8 cellular contexts compared by ENCODE assay signal in the genomic region with DNA sequence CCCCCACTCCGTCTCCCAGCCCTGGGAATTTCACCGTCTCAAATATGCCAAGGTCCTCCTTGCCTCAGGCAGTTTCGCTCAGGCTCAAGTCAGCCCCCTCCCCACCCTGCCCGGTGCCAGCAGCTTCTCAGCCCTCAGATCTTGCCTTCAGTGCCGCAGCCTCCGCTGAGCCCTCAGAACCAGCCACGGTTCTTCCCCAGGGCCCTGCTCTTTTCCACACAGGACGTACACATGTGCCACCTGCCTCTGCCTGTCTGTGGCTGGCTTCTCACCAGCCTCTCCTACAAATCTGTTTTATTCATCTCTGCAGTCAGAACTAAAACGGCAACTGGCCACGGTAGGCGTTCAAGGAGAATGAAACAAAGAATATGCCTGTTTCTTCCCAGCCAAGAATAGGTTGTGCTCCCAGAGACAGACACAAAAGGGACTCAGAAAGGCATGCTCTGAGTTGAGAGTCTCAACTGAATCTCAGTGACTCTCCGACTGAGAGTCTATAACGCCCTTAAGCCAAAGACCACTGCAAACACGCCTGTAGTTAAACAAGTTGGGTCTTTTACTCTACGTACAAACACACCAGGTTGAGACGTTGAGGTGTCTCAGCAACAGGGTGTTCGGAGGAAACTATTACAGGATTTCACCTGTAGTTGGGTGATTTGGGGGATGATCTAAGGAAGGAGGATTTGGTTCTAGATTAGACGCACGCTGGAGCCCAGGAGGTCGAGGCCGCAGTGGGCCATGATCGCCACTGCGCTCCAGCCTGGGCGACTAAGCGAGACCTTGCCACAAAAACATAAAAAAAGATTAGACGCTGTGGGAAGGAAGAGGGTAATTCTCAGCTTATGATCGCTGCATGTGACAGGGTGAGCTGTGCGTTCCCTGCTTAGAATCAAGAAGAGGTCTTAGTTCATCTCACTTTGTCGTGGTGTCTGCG. TPM values are rescaled to one million over a fixed set of nuclear protein-coding genes. Genes with fewer than 3 reads are reported as not detected.
DNase-seq lines count a peak whose midpoint lies in the region; ATAC-seq and TF ChIP-seq lines count a peak whose summit lies in the region.

No MANE protein-coding gene starts in this region.

- H3K27ac Mint-ChIP-seq in Calu3 (ENCODE audit: unreplicated experiment) (peak overlapping the region; percentile 81), mesothelial cell of epicardium (peak overlapping the region; percentile 85)

- H3K4me1 ChIP-seq in HUES6 (ENCODE audit: control insufficient read depth, insufficient read depth, low read length), result peaks cover 15% of the 10 kb centered on the region; the same call in 1 of the 2 replicates
- peaks cover 7 to 12% of the 10 kb centered on the region in 2 donors for H3K4me1 ChIP-seq in ascending aorta

- H3K4me1 Mint-ChIP-seq in Calu3 (ENCODE audit: low read depth, unreplicated experiment), result peaks cover 22% of the 10 kb centered on the region
- H3K4me1 Mint-ChIP-seq in mesothelial cell of epicardium, result peaks cover 21% of the 10 kb centered on the region

- no peaks in the 10 kb centered on the region for H3K9me3 ChIP-seq in HUES6 (ENCODE audit: control insufficient read depth, insufficient read depth, low read depth, low read length)
- no peaks in the 10 kb centered on the region for H3K9me3 ChIP-seq in ascending aorta

- no peak overlapping the region for H3K27ac ChIP-seq in HUES6 (ENCODE audit: low read depth, low read length)
- H3K27ac ChIP-seq in ascending aorta, result peak overlapping the region in 1 of 2 donors; percentile 70

- no peaks in the 10 kb centered on the region for H3K9me3 Mint-ChIP-seq in Calu3 (ENCODE audit: low read depth, unreplicated experiment)
- no peaks in the 10 kb centered on the region for H3K9me3 Mint-ChIP-seq in mesothelial cell of epicardium

- peak overlapping the region; percentile 90 for H3K4me3 Mint-ChIP-seq in Calu3 (ENCODE audit: low read depth, unreplicated experiment)
- peak overlapping the region; percentile 83 for H3K4me3 Mint-ChIP-seq in mesothelial cell of epicardium

- no peak for ATAC-seq in omental fat pad (ENCODE audit: low FRiP score)

- H3K4me3 ChIP-seq in HUES6 (ENCODE audit: low read depth, low read length) (peak overlapping the region; percentile 92), ascending aorta (peak overlapping the region; percentile 73 to 81)

- intact Hi-C loops in Calu3 (cut with micrococcal nuclease; ENCODE audit: unreplicated experiment) (no loop called here), ascending aorta (cut with DNase I) (loop anchor here (1.0 kb wide), 1 partner anchor 95 kb away; no protein-coding TSS in a partner anchor)

- no peaks in the 10 kb centered on the region for H3K36me3 ChIP-seq in HUES6 (ENCODE audit: control insufficient read depth, insufficient read depth, low read length)
- no peaks in the 10 kb centered on the region for H3K36me3 ChIP-seq in ascending aorta

- DNase-seq in Calu3 (no peak), ascending aorta (ENCODE audit: low spot score in 2 of 2) (no peak), mesothelial cell of epicardium (ENCODE audit: low spot score in 2 of 2, unreplicated experiment in 2 of 2) (no peak), NCI-H146 treated with DMSO at 0.1 percent for 48 hours (lab: John Stamatoyannopoulos, UW; ENCODE audit: unreplicated experiment) (no peak), AG08395 (ENCODE audit: low spot score) (no peak), omental fat pad (ENCODE audit: low spot score) (no peak), SKM-1 treated with dmso at 0.1 percent for 144 hours (lab: John Stamatoyannopoulos, UW; ENCODE audit: unreplicated experiment) (no peak)

- H3K36me3 Mint-ChIP-seq in Calu3 (ENCODE audit: insufficient read depth, unreplicated experiment), result peaks cover 34% of the 10 kb centered on the region
- peaks cover 2% of the 10 kb centered on the region for H3K36me3 Mint-ChIP-seq in mesothelial cell of epicardium

- TF ChIP-seq CTCF in Calu3 (IDR thresholded peaks at IDR 0.05; ENCODE audit: unreplicated experiment), result no peak
- TF ChIP-seq CTCF in ascending aorta (IDR thresholded peaks at IDR 0.05), result no peak
- TF ChIP-seq CTCF in mesothelial cell of epicardium (IDR thresholded peaks at IDR 0.05; ENCODE audit: unreplicated experiment), result no peak
- no peak for TF ChIP-seq CTCF in omental fat pad (IDR thresholded peaks at IDR 0.05)

- H3K27me3 ChIP-seq in HUES6 (ENCODE audit: control insufficient read depth, insufficient read depth, low read length), result peaks cover 22% of the 10 kb centered on the region
- H3K27me3 ChIP-seq in ascending aorta, result no peaks in the 10 kb centered on the region

- CTCF ChIA-PET in Calu3 (lab: Charles Lee), result interaction anchor here (0.6 to 0.8 kb wide), 3 partner anchors 28 to 281 kb away, joined by 4 to 8 read pairs (median 5); no protein-coding TSS in a partner anchor

- BruUV-seq in Calu3 (replicated peaks; lab: Mats Ljungman, UMichigan), result TSS peak; percentile 39

- H3K27me3 Mint-ChIP-seq in Calu3 (ENCODE audit: unreplicated experiment) (no peaks in the 10 kb centered on the region), mesothelial cell of epicardium (ENCODE audit: low read depth) (peaks cover 13% of the 10 kb centered on the region)

- peak overlapping the region; percentile 86 for H3K9ac ChIP-seq in HUES6 (ENCODE audit: low read length)

RNA-seq across cellular contexts. Expression of a gene that starts 10.5 kb away (rescaled TPM):
- total RNA-seq in Calu3 (2022) (0.24 and 0.54 TPM in 2 replicates), ascending aorta (not detected), mesothelial cell of epicardium (0.58 to 0.99 TPM (median 0.64 TPM) in 3 replicates), omental fat pad (not detected)

RNA-seq across cellular contexts. Expression of a gene that starts 13.9 kb away (rescaled TPM):
- total RNA-seq in Calu3 (2022), result 51.6 and 76.8 TPM in 2 replicates
- 176 TPM for total RNA-seq in ascending aorta
- total RNA-seq in mesothelial cell of epicardium, result 149 to 159 TPM (median 157 TPM) in 3 replicates
- total RNA-seq in omental fat pad, result 100 to 1,000 TPM in 3 of 4 donors, 10 to 100 TPM in 1; 91.8 to 132 (median 119) TPM

RNA-seq across cellular contexts. Expression of a gene that starts 41.4 kb away (rescaled TPM):
- total RNA-seq in Calu3 (2022) (0.52 and 0.98 TPM in 2 replicates), ascending aorta (not detected), mesothelial cell of epicardium (not detected in 3 replicates), omental fat pad (not detected)

RNA-seq across cellular contexts. Expression of a gene that starts 41.6 kb away (rescaled TPM):
- total RNA-seq in Calu3 (2022) (61.4 and 65.6 TPM in 2 replicates), ascending aorta (85.3 TPM), mesothelial cell of epicardium (61.1 to 65.1 TPM (median 61.2 TPM) in 3 replicates), omental fat pad (10 to 100 TPM; 30.2 to 39.9 (median 33.9) TPM)

RNA-seq across cellular contexts. Expression of a gene that starts 43.4 kb away (rescaled TPM):
- total RNA-seq in Calu3 (2022) (not detected in 2 replicates), ascending aorta (not detected), mesothelial cell of epicardium (not detected in 3 replicates), omental fat pad (not detected)
